1 cellular context compared by ENCODE assay signal in genomic region chr9:33135086-33135958, GRCh38.
TF ChIP-seq lines count a peak whose summit lies in the region.

No MANE protein-coding gene starts in this region.

TF ChIP-seq in GM12878, 131 proteins besides CTCF, POLR2A, EP300 and RAD21:
- TF ChIP-seq BMI1 (IDR thresholded peaks at IDR 0.05; ENCODE audit: borderline replicate concordance), result no peak
- TF ChIP-seq EED (IDR thresholded peaks at IDR 0.05; ENCODE audit: low read depth), result peak; percentile 81
- TF ChIP-seq BCL3 (IDR thresholded peaks at IDR 0.05; ENCODE audit: borderline replicate concordance, insufficient read depth, low read depth, low read length, poor library complexity, severe bottlenecking), result no peak
- peak; percentile 79 for TF ChIP-seq CREM (IDR thresholded peaks at IDR 0.05; ENCODE audit: low read depth)
- TF ChIP-seq SREBF2 (IDR thresholded peaks at IDR 0.05; ENCODE audit: low read length), result no peak
- 0 out of 4 replicates have a peak, but pooled peaks of 1 of the 2 experiments have one; percentile 48 for TF ChIP-seq ETV6 (conservative IDR thresholded peaks at IDR 0.05 in 1 of 2, IDR thresholded peaks at IDR 0.05 in 1 of 2; ENCODE audit: borderline replicate concordance in 1 of 2, low read depth in 1 of 2)
- peak; percentile 28; the same call in 1 of the 2 replicates for TF ChIP-seq YY1 (IDR thresholded peaks at IDR 0.05; ENCODE audit: low read depth, low read length)
- TF ChIP-seq ATF7 (IDR thresholded peaks at IDR 0.05; ENCODE audit: low read depth), result peak; percentile 57; the same call in 1 of the 2 replicates
- no peak for TF ChIP-seq E2F4 (IDR thresholded peaks at IDR 0.05; ENCODE audit: low read depth, low read length)
- 0 out of 2 replicates have a peak, but pooled peaks have one; percentile 19 for TF ChIP-seq JUNB (IDR thresholded peaks at IDR 0.05)
- TF ChIP-seq ZZZ3 (IDR thresholded peaks at IDR 0.05; ENCODE audit: control insufficient read depth, insufficient read length, low read depth), result no peak
- TF ChIP-seq SREBF1 (IDR thresholded peaks at IDR 0.05; ENCODE audit: low read length), result no peak
